Comparison of ENCODE assay signal across 1 cellular context in genomic region chr11:64522036-64522435, GRCh38.
TF ChIP-seq lines count a peak whose summit lies in the region.

No MANE protein-coding gene starts in this region.

TF ChIP-seq in H1, 55 proteins besides CTCF, POLR2A, EP300 and RAD21:
- TF ChIP-seq CBX5 (IDR thresholded peaks at IDR 0.05; ENCODE audit: low read depth, low read length): no peak
- no peak for TF ChIP-seq SP2 (IDR thresholded peaks at IDR 0.05; ENCODE audit: low read length)
- TF ChIP-seq BRCA1 (IDR thresholded peaks at IDR 0.05; ENCODE audit: low read depth, low read length): no peak
- TF ChIP-seq PHF8 (conservative IDR thresholded peaks at IDR 0.05; ENCODE audit: low read depth, low read length): no peak
- TF ChIP-seq KDM4A (IDR thresholded peaks at IDR 0.05; ENCODE audit: low read depth, low read length, severe bottlenecking): no peak
- TF ChIP-seq CHD1 (IDR thresholded peaks at IDR 0.05; ENCODE audit: low read depth, low read length): no peak
- no peak for TF ChIP-seq SAP30 (IDR thresholded peaks at IDR 0.05; ENCODE audit: insufficient read depth, insufficient replicate concordance, low read length)
- TF ChIP-seq EZH2 (IDR thresholded peaks at IDR 0.05; ENCODE audit: low read depth, low read length, severe bottlenecking): no peak
- TF ChIP-seq RFX5 (IDR thresholded peaks at IDR 0.05; ENCODE audit: borderline replicate concordance, low read depth, low read length): no peak
- TF ChIP-seq, protein P1, sequence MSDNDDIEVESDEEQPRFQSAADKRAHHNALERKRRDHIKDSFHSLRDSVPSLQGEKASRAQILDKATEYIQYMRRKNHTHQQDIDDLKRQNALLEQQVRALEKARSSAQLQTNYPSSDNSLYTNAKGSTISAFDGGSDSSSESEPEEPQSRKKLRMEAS (IDR thresholded peaks at IDR 0.05): no peak
- no peak for TF ChIP-seq TCF12 (IDR thresholded peaks at IDR 0.05; ENCODE audit: low read depth, low read length)
- no peak for TF ChIP-seq RXRA (IDR thresholded peaks at IDR 0.05; ENCODE audit: insufficient read depth, low read depth, low read length)
- TF ChIP-seq KDM1A (IDR thresholded peaks at IDR 0.05; ENCODE audit: borderline replicate concordance, low read length): no peak
- TF ChIP-seq GABPA (IDR thresholded peaks at IDR 0.05; ENCODE audit: borderline replicate concordance, insufficient read depth, low read length): no peak
- TF ChIP-seq, protein P2, sequence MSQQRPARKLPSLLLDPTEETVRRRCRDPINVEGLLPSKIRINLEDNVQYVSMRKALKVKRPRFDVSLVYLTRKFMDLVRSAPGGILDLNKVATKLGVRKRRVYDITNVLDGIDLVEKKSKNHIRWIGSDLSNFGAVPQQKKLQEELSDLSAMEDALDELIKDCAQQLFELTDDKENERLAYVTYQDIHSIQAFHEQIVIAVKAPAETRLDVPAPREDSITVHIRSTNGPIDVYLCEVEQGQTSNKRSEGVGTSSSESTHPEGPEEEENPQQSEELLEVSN (IDR thresholded peaks at IDR 0.05): no peak
